ENCODE assay signal across 8 cellular contexts in the genomic region with DNA sequence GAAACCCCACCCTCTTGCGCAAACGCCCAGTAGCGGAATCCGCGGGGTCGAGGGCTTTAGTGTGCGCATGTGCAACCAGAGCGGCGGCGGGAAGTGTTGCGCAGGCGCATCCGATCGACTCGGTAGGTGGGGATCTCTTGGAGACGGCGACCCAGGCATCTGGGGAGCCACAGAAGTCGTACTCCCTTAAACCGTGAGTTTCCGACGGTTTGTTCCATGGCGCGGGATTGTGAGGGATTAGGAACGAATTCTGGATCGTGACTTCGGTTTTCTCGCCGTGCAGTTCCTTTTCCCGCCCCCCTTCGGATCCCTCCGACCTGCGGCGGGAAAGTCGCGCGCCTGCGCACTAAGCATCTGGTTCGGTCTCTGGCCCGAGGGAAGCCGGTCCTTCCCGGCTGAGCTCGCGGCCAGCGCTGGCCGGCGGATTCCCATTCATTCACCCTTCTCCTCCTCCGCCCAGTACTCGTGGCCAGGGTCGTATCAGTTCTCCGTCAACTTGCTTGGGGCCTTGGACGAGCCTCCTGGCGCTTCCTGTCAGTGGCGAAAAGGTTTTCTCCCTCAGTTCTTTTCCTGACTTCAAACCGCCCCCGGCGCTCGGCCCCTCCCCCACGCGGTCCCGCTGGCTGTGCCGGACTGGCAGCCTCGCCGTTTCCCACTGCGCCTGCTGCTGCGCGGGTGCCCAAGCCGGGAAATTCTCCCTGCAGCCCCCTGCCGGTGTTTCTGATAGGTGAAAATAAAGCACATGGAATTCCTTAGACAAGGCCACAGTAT. TPM values are rescaled to one million over a fixed set of nuclear protein-coding genes. Genes with fewer than 3 reads are reported as not detected.
DNase-seq lines count a peak whose midpoint lies in the region; ATAC-seq and TF ChIP-seq lines count a peak whose summit lies in the region.

TSS of gene CDC7 (plus strand) at position 96 of the 771 bp plus-strand sequence. CDS start 866 bp downstream, outside the sequence.

- WGBS in adrenal gland, 4 donors, result 0 to 1% (median 0%) methylated on average over 42 to 68 of the region's 68 CpGs
- 0% methylated on average over 68 of the region's 68 CpGs for WGBS in heart right ventricle, 2 donors

- ATAC-seq in HG02678 (IDR thresholded peaks at IDR 0.05; ENCODE audit: unreplicated experiment) (peak; percentile 83), heart right ventricle (peak; percentile 95 to 99 (median 97)), upper lobe of right lung (peak; percentile 95)

- intact Hi-C loops in adrenal gland (cut with DNase I), result loop anchor here in 1 of 2 donors (10.0 kb wide), 1 partner anchor 216 kb away; no protein-coding TSS in a partner anchor
- intact Hi-C loops in heart right ventricle (cut with DNase I), result loop anchor here (5.0 to 10.0 kb wide), 7 partner anchors 56 to 794 kb away; partner anchors contain the start of genes HFM1 (in 4 of the 10), GLMN (in 3 of the 10) and RPAP2 (in 3 of the 10)
- intact Hi-C loops in posterior cingulate gyrus (cut with DNase I), result loop anchor here (1.0 to 5.0 kb wide), 2 partner anchors 97 to 219 kb away; partner anchors contain the start of gene HFM1
- intact Hi-C loops in upper lobe of right lung (cut with DNase I), result no loop called here

- TF ChIP-seq POLR2A in adrenal gland (IDR thresholded peaks at IDR 0.05), result peak; percentile 7 to 20

- TF ChIP-seq CTCF in GM12875 (IDR thresholded peaks at IDR 0.05; ENCODE audit: borderline replicate concordance, insufficient read depth, low read depth, low read length), result no peak
- peak; percentile 16 to 51 (median 32) for TF ChIP-seq CTCF in adrenal gland (IDR thresholded peaks at IDR 0.05)
- peak in 8 of 9 donors; percentile 12 to 63 (median 50) for TF ChIP-seq CTCF in heart right ventricle (IDR thresholded peaks at IDR 0.05)
- peak; percentile 47 for TF ChIP-seq CTCF in upper lobe of right lung (IDR thresholded peaks at IDR 0.05)

- DNase-seq in NCI-H1105 treated with DMSO at 0.1 percent for 48 hours (lab: John Stamatoyannopoulos, UW) (peak; percentile 94), SW480 (ENCODE audit: low spot score) (peak; percentile 87), adrenal gland (peak; percentile 85 to 91 (median 90)), heart right ventricle (peak; percentile 92), posterior cingulate gyrus (peak; percentile 81 to 97 (median 88)), upper lobe of right lung (peak; percentile 96)

- peak within 1 kb of the TSS; percentile 88 for H3K4me3 ChIP-seq in GM12875 (ENCODE audit: low read depth, low read length)
- peak within 1 kb of the TSS; percentile 16 to 88 (median 64) for H3K4me3 ChIP-seq in adrenal gland
- H3K4me3 ChIP-seq in heart right ventricle, result peak within 1 kb of the TSS; percentile 46 to 75 (median 64)
- peak within 1 kb of the TSS; percentile 74 for H3K4me3 ChIP-seq in upper lobe of right lung

- H3K27ac ChIP-seq in adrenal gland, result peak within 1 kb of the TSS; percentile 50 to 83 (median 65)
- peak within 1 kb of the TSS; percentile 9 to 92 (median 82) for H3K27ac ChIP-seq in heart right ventricle
- H3K27ac ChIP-seq in upper lobe of right lung, result peak within 1 kb of the TSS; percentile 80

- no peaks in the 10 kb centered on the region for H3K27me3 ChIP-seq in adrenal gland
- no peaks in the 10 kb centered on the region for H3K27me3 ChIP-seq in heart right ventricle
- no peaks in the 10 kb centered on the region for H3K27me3 ChIP-seq in upper lobe of right lung

- H3K9me3 ChIP-seq in adrenal gland (replicated peaks in 1 of 3) (no peaks in the 10 kb centered on the region), heart right ventricle (no peaks in the 10 kb centered on the region), upper lobe of right lung (no peaks in the 10 kb centered on the region)

- no peaks in the 10 kb centered on the region for H3K36me3 ChIP-seq in adrenal gland (replicated peaks in 1 of 2)
- no peaks in the 10 kb centered on the region for H3K36me3 ChIP-seq in heart right ventricle
- H3K36me3 ChIP-seq in upper lobe of right lung, result no peaks in the 10 kb centered on the region

- H3K4me1 ChIP-seq in adrenal gland (replicated peaks in 1 of 2), result peaks cover 13 to 22% of the 10 kb centered on the region in 2 donors
- peaks cover 0 to 38% (median 15%) of the 10 kb centered on the region in 9 donors for H3K4me1 ChIP-seq in heart right ventricle
- H3K4me1 ChIP-seq in upper lobe of right lung, result peaks cover 8% of the 10 kb centered on the region

RNA-seq across cellular contexts. Expression of gene CDC7, which starts in this region (rescaled TPM):
- 1 to 10 TPM; 1.6 to 6.9 (median 3.1) TPM for total RNA-seq in adrenal gland
- 1 to 10 TPM; 2.3 to 6.6 (median 2.4) TPM for polyA plus RNA-seq in adrenal gland
- total RNA-seq in heart right ventricle, result 1 to 10 TPM in 4 of 10 donors, under 1 TPM in 6; 0.26 to 4.0 (median 0.73) TPM
- 1 to 10 TPM in 1 of 2 donors, under 1 TPM in 1; 0.84 to 1.3 TPM for polyA plus RNA-seq in heart right ventricle
- total RNA-seq in upper lobe of right lung, result 4.3 TPM

Comparison
In these comparisons a context has a peak if more than half of its experiments do, and no peak if none do; other contexts are left out.
1. Peak in every context shown above with its lines: DNase-seq, ATAC-seq, H3K4me3 ChIP-seq and H3K27ac ChIP-seq.